ENCODE assay signal across 28 cellular contexts in genomic region chr7:157500171-157500960, GRCh38.
DNase-seq lines count a peak whose midpoint lies in the region; ATAC-seq and TF ChIP-seq lines count a peak whose summit lies in the region.
"Had no signal": no experiment of that assay in that cellular context is flagged by ENCODE, and none has a peak within 500 bp of the region (broad histone marks: within the 10 kb centered on the region; RNA-seq: fewer than 3 reads in every experiment).

No MANE protein-coding gene starts in this region.

- no peaks in the 10 kb centered on the region for H3K36me3 ChIP-seq in GM23338 (ENCODE audit: insufficient read depth)
- H3K36me3 ChIP-seq in osteoblast (ENCODE audit: insufficient read depth, low read length), result no peaks in the 10 kb centered on the region
- H3K36me3 ChIP-seq: esophagus muscularis mucosa, prostate gland, tibial nerve had no signal

- CTCF ChIA-PET in activated CD4-positive, alpha-beta memory T cell treated with anti-CD3 and anti-CD28 coated beads, Interleukin-2, amount 10 ng/mL, durations not matched to agents 7 days and 5 days (lab: Charles Lee), result no interaction called here

- ATAC-seq in GM23338 (no peak), GM21360 (IDR thresholded peaks at IDR 0.05; ENCODE audit: unreplicated experiment) (no peak), GM21723 (IDR thresholded peaks at IDR 0.05; ENCODE audit: unreplicated experiment) (no peak)
- ATAC-seq: HCT116, left cardiac atrium, Right ventricle myocardium inferior, sciatic nerve had no signal

- no peak overlapping the region for H3K27ac Mint-ChIP-seq in activated T-cell treated with anti-CD3 and anti-CD28 coated beads, Interleukin-2, amount 50 U/mL, for 24 hours
- no peak overlapping the region for H3K27ac Mint-ChIP-seq in GM23338
- H3K27ac Mint-ChIP-seq in activated CD4-positive, alpha-beta memory T cell treated with anti-CD3 and anti-CD28 coated beads, Interleukin-2, amount 10 ng/mL, durations not matched to agents 7 days and 5 days, result no peak overlapping the region
- H3K27ac Mint-ChIP-seq: activated naive CD4-positive, alpha-beta T cell treated with anti-CD3 and anti-CD28 coated beads, Interleukin-2, amount 50 U/mL, for 24 hours; B cell; memory B cell; T-helper 2 cell treated with Interferon-gamma antibody and Interleukin-4, amounts not matched to agents 5 μg/mL and 100 μg/mL, for 36 hours had no signal

- H3F3A ChIP-seq in GM23338 (replicated peaks; ENCODE audit: low read depth), result no peaks in the 10 kb centered on the region

- peak; percentile 27 for DNase-seq in activated T-cell treated with anti-CD3 and anti-CD28 coated beads, Interleukin-2, amount 50 U/mL, for 24 hours
- DNase-seq in activated T-cell treated with anti-CD3 and anti-CD28 coated beads for 4 hours (no peak), GM23338 (ENCODE audit: low spot score) (peak; percentile 32), osteoblast (ENCODE audit: insufficient read length, low spot score, missing footprints) (peak; percentile 43), GF-D8 (lab: John Stamatoyannopoulos, UW) (no peak)
- DNase-seq in activated CD4-positive, alpha-beta memory T cell treated with anti-CD3 and anti-CD28 coated beads, Interleukin-2, amount 10 ng/mL, durations not matched to agents 7 days and 5 days, result peak; percentile 14
- DNase-seq: activated CD4-positive, alpha-beta T cell treated with anti-CD3 and anti-CD28 coated beads for 48 hours; cortex of kidney; DMS153; foreskin melanocyte; left cardiac atrium; NCI-H1092 treated with DMSO at 0.1 percent for 48 hours; NCI-H2029; NCI-H524 treated with DMSO at 0.1 percent for 48 hours; NK-92 treated with Interleukin-12 subunit alpha and Interleukin-12 subunit beta, amount 100 ng/mL, for 24 hours; PC-9 had no signal

- TF ChIP-seq CTCF in GM23338 (conservative IDR thresholded peaks at IDR 0.05; ENCODE audit: low read depth in 2 of 2) (no peak), osteoblast (IDR thresholded peaks at IDR 0.05; ENCODE audit: extremely low read depth, low read depth, low read length) (no peak)

- H3K27me3 ChIP-seq in GM23338 (ENCODE audit: insufficient read depth) (no peaks in the 10 kb centered on the region), osteoblast (ENCODE audit: insufficient read depth, low read length) (no peaks in the 10 kb centered on the region)
- H3K27me3 ChIP-seq: tibial nerve had no signal

- peaks cover 38% of the 10 kb centered on the region for H3K4me1 Mint-ChIP-seq in activated T-cell treated with anti-CD3 and anti-CD28 coated beads, Interleukin-2, amount 50 U/mL, for 24 hours (ENCODE audit: low read depth)
- H3K4me1 Mint-ChIP-seq in GM23338, result no peaks in the 10 kb centered on the region
- H3K4me1 Mint-ChIP-seq in activated CD4-positive, alpha-beta memory T cell treated with anti-CD3 and anti-CD28 coated beads, Interleukin-2, amount 10 ng/mL, durations not matched to agents 7 days and 5 days, result peaks cover 37% of the 10 kb centered on the region

- no peaks in the 10 kb centered on the region for H3K27me3 Mint-ChIP-seq in activated T-cell treated with anti-CD3 and anti-CD28 coated beads, Interleukin-2, amount 50 U/mL, for 24 hours
- peaks cover 2% of the 10 kb centered on the region for H3K27me3 Mint-ChIP-seq in GM23338 (ENCODE audit: insufficient read depth, low read depth, poor library complexity)
- peaks cover 2% of the 10 kb centered on the region for H3K27me3 Mint-ChIP-seq in activated CD4-positive, alpha-beta memory T cell treated with anti-CD3 and anti-CD28 coated beads, Interleukin-2, amount 10 ng/mL, durations not matched to agents 7 days and 5 days
- H3K27me3 Mint-ChIP-seq: activated naive CD4-positive, alpha-beta T cell treated with anti-CD3 and anti-CD28 coated beads, Interleukin-2, amount 50 U/mL, for 24 hours had no signal

- H3K4me3 ChIP-seq in GM23338 (no peak overlapping the region), osteoblast (ENCODE audit: insufficient read depth, low read length) (no peak overlapping the region)
- H3K4me3 ChIP-seq: esophagus muscularis mucosa, PC-9, prostate gland, tibial nerve had no signal

- H2AFZ ChIP-seq in GM23338 (no peak overlapping the region), osteoblast (ENCODE audit: low read length) (no peak overlapping the region)
- H2AFZ ChIP-seq: PC-9 had no signal

- H4K20me1 ChIP-seq in GM23338 (replicated peaks; ENCODE audit: insufficient read depth), result no peaks in the 10 kb centered on the region
- no peaks in the 10 kb centered on the region for H4K20me1 ChIP-seq in osteoblast (ENCODE audit: insufficient read depth, low read length)

- no peaks in the 10 kb centered on the region for H3K4me1 ChIP-seq in GM23338 (ENCODE audit: insufficient read depth)
- no peaks in the 10 kb centered on the region for H3K4me1 ChIP-seq in osteoblast (ENCODE audit: insufficient read depth, low read length)
- H3K4me1 ChIP-seq: esophagus muscularis mucosa, prostate gland, tibial nerve had no signal

- H3K9me2 ChIP-seq in GM23338 (ENCODE audit: insufficient read depth), result no peaks in the 10 kb centered on the region

- H3K4me3 Mint-ChIP-seq in activated T-cell treated with anti-CD3 and anti-CD28 coated beads, Interleukin-2, amount 50 U/mL, for 24 hours, result no peak overlapping the region
- H3K4me3 Mint-ChIP-seq in GM23338, result no peak overlapping the region
- H3K4me3 Mint-ChIP-seq in activated CD4-positive, alpha-beta memory T cell treated with anti-CD3 and anti-CD28 coated beads, Interleukin-2, amount 10 ng/mL, durations not matched to agents 7 days and 5 days, result no peak overlapping the region
- H3K4me3 Mint-ChIP-seq: activated naive CD4-positive, alpha-beta T cell treated with anti-CD3 and anti-CD28 coated beads, Interleukin-2, amount 50 U/mL, for 24 hours; B cell; memory B cell; T-helper 2 cell treated with Interferon-gamma antibody and Interleukin-4, amounts not matched to agents 5 μg/mL and 100 μg/mL, for 36 hours had no signal

- H3K79me2 ChIP-seq in GM23338 (replicated peaks; ENCODE audit: insufficient read depth) (no peaks in the 10 kb centered on the region), osteoblast (ENCODE audit: insufficient read depth, low read length) (no peaks in the 10 kb centered on the region)

- H3K36me3 Mint-ChIP-seq in activated T-cell treated with anti-CD3 and anti-CD28 coated beads, Interleukin-2, amount 50 U/mL, for 24 hours (ENCODE audit: low read depth), result no peaks in the 10 kb centered on the region
- H3K36me3 Mint-ChIP-seq in GM23338 (ENCODE audit: low read depth), result peaks cover 37% of the 10 kb centered on the region
- peaks cover 7% of the 10 kb centered on the region for H3K36me3 Mint-ChIP-seq in activated CD4-positive, alpha-beta memory T cell treated with anti-CD3 and anti-CD28 coated beads, Interleukin-2, amount 10 ng/mL, durations not matched to agents 7 days and 5 days (ENCODE audit: low read depth)
- H3K36me3 Mint-ChIP-seq: memory B cell had no signal

- H3K4me2 ChIP-seq in GM23338, result no peak overlapping the region
- H3K4me2 ChIP-seq in osteoblast (ENCODE audit: insufficient read depth, low read length), result no peak overlapping the region
- H3K4me2 ChIP-seq: PC-9 had no signal

- peaks cover 6% of the 10 kb centered on the region for H3K9me3 Mint-ChIP-seq in activated T-cell treated with anti-CD3 and anti-CD28 coated beads, Interleukin-2, amount 50 U/mL, for 24 hours
- peaks cover 95% of the 10 kb centered on the region for H3K9me3 Mint-ChIP-seq in GM23338
- peaks cover 4% of the 10 kb centered on the region for H3K9me3 Mint-ChIP-seq in activated CD4-positive, alpha-beta memory T cell treated with anti-CD3 and anti-CD28 coated beads, Interleukin-2, amount 10 ng/mL, durations not matched to agents 7 days and 5 days
- H3K9me3 Mint-ChIP-seq: activated naive CD4-positive, alpha-beta T cell treated with anti-CD3 and anti-CD28 coated beads, Interleukin-2, amount 50 U/mL, for 24 hours had no signal

- POLR2A ChIA-PET in activated CD4-positive, alpha-beta memory T cell treated with anti-CD3 and anti-CD28 coated beads, Interleukin-2, amount 10 ng/mL, durations not matched to agents 7 days and 5 days (lab: Charles Lee), result no interaction called here

- H3K9me3 ChIP-seq in osteoblast (ENCODE audit: low read depth, low read length), result no peaks in the 10 kb centered on the region
- H3K9me3 ChIP-seq: prostate gland had no signal

- no peak overlapping the region for H3K27ac ChIP-seq in GM23338 (ENCODE audit: low read depth)
- no peak overlapping the region for H3K27ac ChIP-seq in osteoblast (ENCODE audit: low read depth, low read length)
- H3K27ac ChIP-seq: esophagus muscularis mucosa, PC-9, prostate gland, tibial nerve had no signal

TF ChIP-seq in GM23338, 12 proteins besides CTCF, POLR2A, EP300 and RAD21:
- TF ChIP-seq POLR2AphosphoS5 (IDR thresholded peaks at IDR 0.05; ENCODE audit: low read depth) (no peak), ETS1 (IDR thresholded peaks at IDR 0.05) (no peak)

Comparison
In these comparisons a context has a peak if more than half of its experiments do, and no peak if none do; other contexts are left out.
1. DNase-seq: peak in activated T-cell treated with anti-CD3 and anti-CD28 coated beads, Interleukin-2, amount 50 U/mL, for 24 hours (single experiment), GM23338 (single experiment), activated CD4-positive, alpha-beta memory T cell treated with anti-CD3 and anti-CD28 coated beads, Interleukin-2, amount 10 ng/mL, durations not matched to agents 7 days and 5 days (single experiment) and osteoblast (single experiment); none in activated T-cell treated with anti-CD3 and anti-CD28 coated beads for 4 hours (single experiment) and GF-D8 (single experiment).